In genomic region chr6:132045877-132046276, GRCh38 we compare ENCODE assay signal across 28 cellular contexts.
"Had no signal": no experiment of that assay in that cellular context is flagged by ENCODE, and none has a peak within 500 bp of the region (broad histone marks: within the 10 kb centered on the region; RNA-seq: fewer than 3 reads in every experiment).

No MANE protein-coding gene starts in this region.

- H3K4me1 ChIP-seq: colonic mucosa, esophagus squamous epithelium, gastrocnemius medialis, heart right ventricle, left lung, lower lobe of right lung had no signal

- H3K27me3 ChIP-seq: colonic mucosa, esophagus squamous epithelium, gastrocnemius medialis, heart right ventricle, left lung had no signal

- H3K36me3 Mint-ChIP-seq: mesothelial cell of epicardium had no signal

- DNase-seq: colonic mucosa; cortex of kidney; effector CD8-positive, alpha-beta T cell; effector memory CD8-positive, alpha-beta T cell; endodermal cell; erythroblast; esophagus squamous epithelium; foreskin fibroblast; foreskin melanocyte; gastrocnemius medialis; glutamatergic neuron; head of caudate nucleus; heart right ventricle; hippocampal formation; left cardiac atrium; left lung; left ventricle myocardium superior; lower lobe of right lung; mesenchymal stem cell; mucosa of descending colon; naive B cell had no signal

- H3K4me3 Mint-ChIP-seq: dendritic cell treated with granulocyte-macrophage colony-stimulating factor and Interleukin-4, amounts not matched to agents 40 ng/mL and 50 ng/mL, for 4 days; effector memory CD8-positive, alpha-beta T cell; endodermal cell; mesothelial cell of epicardium; naive B cell had no signal

- H3K4me1 Mint-ChIP-seq: endodermal cell, mesothelial cell of epicardium, naive B cell had no signal

- H3K9me3 Mint-ChIP-seq: effector memory CD8-positive, alpha-beta T cell had no signal

- H3K9me3 ChIP-seq: colonic mucosa, esophagus squamous epithelium, gastrocnemius medialis, left lung, lower lobe of right lung had no signal

- H3K27ac Mint-ChIP-seq: dendritic cell treated with granulocyte-macrophage colony-stimulating factor and Interleukin-4, amounts not matched to agents 40 ng/mL and 50 ng/mL, for 4 days; effector memory CD8-positive, alpha-beta T cell; endodermal cell; mesothelial cell of epicardium had no signal

- FAIRE-seq: endometrium, islet of Langerhans, keratinocyte had no signal

- H3K27ac ChIP-seq: colonic mucosa, epithelial cell of prostate, esophagus squamous epithelium, gastrocnemius medialis, heart right ventricle, left lung, lower lobe of right lung had no signal

- ATAC-seq: effector memory CD8-positive, alpha-beta T cell; esophagus mucosa; gastrocnemius medialis; heart right ventricle; left cardiac atrium; left lung; left ventricle myocardium superior; lower lobe of right lung; mucosa of descending colon had no signal

- H3K36me3 ChIP-seq: colonic mucosa, esophagus squamous epithelium, gastrocnemius medialis, heart right ventricle, left lung, lower lobe of right lung had no signal

- H3K4me3 ChIP-seq: colonic mucosa, esophagus squamous epithelium, gastrocnemius medialis, heart right ventricle, left lung, lower lobe of right lung, mucosa of descending colon had no signal

- H3K27me3 Mint-ChIP-seq: dendritic cell treated with granulocyte-macrophage colony-stimulating factor and Interleukin-4, amounts not matched to agents 40 ng/mL and 50 ng/mL, for 4 days; naive B cell had no signal
